Comparison of ENCODE assay signal across 16 cellular contexts in genomic region chr2:1970341-1970740, GRCh38.
A peak's percentile ranks its signal among the peaks of the same experiment; 100 is the strongest.
DNase-seq lines count a peak whose midpoint lies in the region; TF ChIP-seq lines count a peak whose summit lies in the region.
"Had no signal": no experiment of that assay in that cellular context is flagged by ENCODE, and none has a peak within 500 bp of the region (broad histone marks: within the 10 kb centered on the region; RNA-seq: fewer than 3 reads in every experiment).

No MANE protein-coding gene starts in this region.

- H3K4me3 Mint-ChIP-seq in activated naive CD4-positive, alpha-beta T cell treated with anti-CD3 and anti-CD28 coated beads, Interleukin-2, amount 10 ng/mL, durations not matched to agents 7 days and 5 days = no peak overlapping the region
- H3K4me3 Mint-ChIP-seq: CD14-positive monocyte; CD4-positive, alpha-beta memory T cell; GM23338; H9 had no signal

- H3K27ac ChIP-seq in BLaER1 treated with 17β-estradiol and CSF1 and Interleukin-3, amounts not matched to agents 10 nM and 100 nM = no peak overlapping the region
- H3K27ac ChIP-seq in sigmoid colon = no peak overlapping the region

- no peaks in the 10 kb centered on the region for H3K4me1 Mint-ChIP-seq in activated naive CD4-positive, alpha-beta T cell treated with anti-CD3 and anti-CD28 coated beads, Interleukin-2, amount 10 ng/mL, durations not matched to agents 7 days and 5 days
- H3K4me1 Mint-ChIP-seq: CD14-positive monocyte; CD4-positive, alpha-beta memory T cell had no signal

- H3K4me3 ChIP-seq in BLaER1 treated with 17β-estradiol and CSF1 and Interleukin-3, amounts not matched to agents 10 nM and 100 nM = no peak overlapping the region
- no peak overlapping the region for H3K4me3 ChIP-seq in sigmoid colon
- H3K4me3 ChIP-seq: GM23338 had no signal

- H3K9ac ChIP-seq in BLaER1 treated with 17β-estradiol and CSF1 and Interleukin-3, amounts not matched to agents 10 nM and 100 nM = no peak overlapping the region

- H3K27me3 ChIP-seq in BLaER1 treated with 17β-estradiol and CSF1 and Interleukin-3, amounts not matched to agents 10 nM and 100 nM = peaks cover 0 to 34% (median 0%) of the 10 kb centered on the region in 11 experiments; a peak in 7 of 22 replicates
- no peaks in the 10 kb centered on the region for H3K27me3 ChIP-seq in sigmoid colon

- CTCF ChIA-PET in activated naive CD4-positive, alpha-beta T cell treated with anti-CD3 and anti-CD28 coated beads, Interleukin-2, amount 10 ng/mL, durations not matched to agents 7 days and 5 days (lab: Charles Lee) = no interaction called here

- no peak for TF ChIP-seq CTCF in sigmoid colon (IDR thresholded peaks at IDR 0.05)

- no peak overlapping the region for H3K27ac Mint-ChIP-seq in activated naive CD4-positive, alpha-beta T cell treated with anti-CD3 and anti-CD28 coated beads, Interleukin-2, amount 10 ng/mL, durations not matched to agents 7 days and 5 days
- H3K27ac Mint-ChIP-seq: CD14-positive monocyte; CD4-positive, alpha-beta memory T cell; GM23338 had no signal

- no peak for TF ChIP-seq EP300 in sigmoid colon (IDR thresholded peaks at IDR 0.05)

- intact Hi-C loops in sigmoid colon (cut with DNase I) = no loop called here

- H3K4me1 ChIP-seq in BLaER1 treated with 17β-estradiol and CSF1 and Interleukin-3, amounts not matched to agents 10 nM and 100 nM = peaks cover 15 to 78% (median 55%) of the 10 kb centered on the region in 10 experiments
- H3K4me1 ChIP-seq in sigmoid colon = peaks cover 0 to 8% (median 0%) of the 10 kb centered on the region in 4 donors

- H3K27me3 Mint-ChIP-seq in activated naive CD4-positive, alpha-beta T cell treated with anti-CD3 and anti-CD28 coated beads, Interleukin-2, amount 10 ng/mL, durations not matched to agents 7 days and 5 days = peaks cover 7% of the 10 kb centered on the region
- H3K27me3 Mint-ChIP-seq: CD4-positive, alpha-beta memory T cell had no signal

- H3K9me3 ChIP-seq in BLaER1 treated with 17β-estradiol and CSF1 and Interleukin-3, amounts not matched to agents 10 nM and 100 nM (replicated peaks in 1 of 11) = no peaks in the 10 kb centered on the region
- H3K9me3 ChIP-seq in sigmoid colon = no peaks in the 10 kb centered on the region

- H3K36me3 Mint-ChIP-seq in activated naive CD4-positive, alpha-beta T cell treated with anti-CD3 and anti-CD28 coated beads, Interleukin-2, amount 10 ng/mL, durations not matched to agents 7 days and 5 days = no peaks in the 10 kb centered on the region
- H3K36me3 Mint-ChIP-seq: CD14-positive monocyte; CD4-positive, alpha-beta memory T cell had no signal

- DNase-seq in islet precursor cell (peak; percentile 40), sigmoid colon (peak; percentile 35), ureter (ENCODE audit: low spot score) (peak; percentile 27), NCI-H510A (lab: John Stamatoyannopoulos, UW) (no peak)
- DNase-seq in effector CD4-positive, alpha-beta T cell = no peak
- no peak for DNase-seq in activated naive CD4-positive, alpha-beta T cell treated with anti-CD3 and anti-CD28 coated beads, Interleukin-2, amount 10 ng/mL, durations not matched to agents 7 days and 5 days
- DNase-seq: Calu3; CD4-positive, alpha-beta memory T cell; COR-L47; DMS53; DMS79 treated with DMSO at 0.1 percent for 48 hours; GF-D8; H9 had no signal

- peaks cover 0 to 18% (median 0%) of the 10 kb centered on the region in 11 experiments; a peak in 2 of 22 replicates for H4K20me1 ChIP-seq in BLaER1 treated with 17β-estradiol and CSF1 and Interleukin-3, amounts not matched to agents 10 nM and 100 nM

- H3K9me3 Mint-ChIP-seq in activated naive CD4-positive, alpha-beta T cell treated with anti-CD3 and anti-CD28 coated beads, Interleukin-2, amount 10 ng/mL, durations not matched to agents 7 days and 5 days = no peaks in the 10 kb centered on the region
- H3K9me3 Mint-ChIP-seq: CD14-positive monocyte; CD4-positive, alpha-beta memory T cell; GM23338; H9 had no signal

- no peak for TF ChIP-seq POLR2A in sigmoid colon (IDR thresholded peaks at IDR 0.05)

- peak overlapping the region in 9 of 11 experiments; percentile 5 to 86 (median 74); a peak in 17 of 22 replicates for H3K4me2 ChIP-seq in BLaER1 treated with 17β-estradiol and CSF1 and Interleukin-3, amounts not matched to agents 10 nM and 100 nM
- H3K4me2 ChIP-seq: GM23338 had no signal

- WGBS in sigmoid colon, 2 donors = 91 to 92% methylated on average over 5 of the region's 5 CpGs

- no peaks in the 10 kb centered on the region for H3K36me3 ChIP-seq in BLaER1 treated with 17β-estradiol and CSF1 and Interleukin-3, amounts not matched to agents 10 nM and 100 nM
- no peaks in the 10 kb centered on the region for H3K36me3 ChIP-seq in sigmoid colon

Comparison
In these comparisons a context has a peak if more than half of its experiments do, and no peak if none do; other contexts are left out.
1. DNase-seq: peak in islet precursor cell (single experiment), sigmoid colon (single experiment) and ureter (single experiment); none in effector CD4-positive, alpha-beta T cell (single experiment), activated naive CD4-positive, alpha-beta T cell treated with anti-CD3 and anti-CD28 coated beads, Interleukin-2, amount 10 ng/mL, durations not matched to agents 7 days and 5 days (single experiment) and NCI-H510A (single experiment).